19 cellular contexts compared by ENCODE assay signal in the genomic region with DNA sequence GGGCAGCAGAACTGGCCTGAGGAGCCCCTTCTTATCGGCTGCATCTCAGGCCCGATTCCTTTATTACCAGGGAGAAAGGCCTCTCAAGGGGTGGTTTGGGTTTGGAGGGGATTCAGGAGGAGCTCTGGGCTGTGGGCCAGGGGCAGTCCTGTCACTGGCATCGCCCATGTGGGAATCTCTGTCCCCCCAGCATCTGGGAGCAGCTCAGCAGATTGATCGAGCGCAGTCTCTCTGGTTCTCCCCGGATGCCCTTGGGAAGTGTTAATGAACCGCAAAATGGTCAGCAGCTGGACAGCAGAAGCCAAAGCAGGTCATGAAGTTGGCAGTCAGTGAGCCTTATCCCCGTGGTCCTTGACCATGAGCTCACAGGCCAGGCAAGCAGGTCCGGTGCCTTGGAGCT.
DNase-seq lines count a peak whose midpoint lies in the region; ATAC-seq and TF ChIP-seq lines count a peak whose summit lies in the region.
"Had no signal": no experiment of that assay in that cellular context is flagged by ENCODE, and none has a peak within 500 bp of the region (broad histone marks: within the 10 kb centered on the region; RNA-seq: fewer than 3 reads in every experiment).

No MANE protein-coding gene starts in this region.

- peak overlapping the region; percentile 46 for H3K4me2 ChIP-seq in SU-DHL-6 (ENCODE audit: low read depth, low read length, poor library complexity, severe bottlenecking)
- H3K4me2 ChIP-seq: hepatocyte had no signal

- H3K36me3 ChIP-seq in SU-DHL-6 (ENCODE audit: low read length) (peaks cover 11% of the 10 kb centered on the region), spleen (peaks cover 0 to 5% (median 0%) of the 10 kb centered on the region in 6 donors)
- H3K36me3 ChIP-seq: SJCRH30, transverse colon had no signal

- H3K36me3 Mint-ChIP-seq in activated CD4-positive, alpha-beta T cell treated with anti-CD3 and anti-CD28 coated beads, Interleukin-2, amount 10 ng/mL, durations not matched to agents 7 days and 5 days (ENCODE audit: low read depth) = peaks cover 10% of the 10 kb centered on the region
- no peaks in the 10 kb centered on the region for H3K36me3 Mint-ChIP-seq in activated CD4-positive, alpha-beta T cell treated with anti-CD3 and anti-CD28 coated beads for 36 hours (ENCODE audit: low read depth)
- peaks cover 17% of the 10 kb centered on the region for H3K36me3 Mint-ChIP-seq in glutamatergic neuron (ENCODE audit: unreplicated experiment)

- 79 to 93% (median 85%) methylated on average over 7 to 9 of the region's 9 CpGs for WGBS in spleen, 5 donors

- no peak for TF ChIP-seq CTCF in SU-DHL-6 (IDR thresholded peaks at IDR 0.05; ENCODE audit: insufficient read depth, low read length, poor library complexity, severe bottlenecking)
- TF ChIP-seq CTCF in glutamatergic neuron (IDR thresholded peaks at IDR 0.05; ENCODE audit: partially characterized antibody, unreplicated experiment) = no peak
- TF ChIP-seq CTCF in spleen (IDR thresholded peaks at IDR 0.05 in 8 of 11, conservative IDR thresholded peaks at IDR 0.05 in 3 of 11) = no peak

- CTCF ChIA-PET in activated CD4-positive, alpha-beta T cell treated with anti-CD3 and anti-CD28 coated beads, Interleukin-2, amount 10 ng/mL, durations not matched to agents 7 days and 5 days (lab: Charles Lee) = interaction anchor here (1.2 to 2.2 kb wide), 3 partner anchors 8 to 15 kb away, joined by 3 to 4 read pairs (median 3); no protein-coding TSS in a partner anchor
- CTCF ChIA-PET in activated CD4-positive, alpha-beta T cell treated with anti-CD3 and anti-CD28 coated beads for 36 hours (lab: Charles Lee) = interaction anchor here (0.7 to 5.9 kb wide), 3 partner anchors 33 to 300 kb away, joined by 3 to 31 read pairs (median 9); no protein-coding TSS in a partner anchor

- H3K4me1 Mint-ChIP-seq in activated CD4-positive, alpha-beta T cell treated with anti-CD3 and anti-CD28 coated beads, Interleukin-2, amount 10 ng/mL, durations not matched to agents 7 days and 5 days = peaks cover 89% of the 10 kb centered on the region
- peaks cover 79% of the 10 kb centered on the region for H3K4me1 Mint-ChIP-seq in activated CD4-positive, alpha-beta T cell treated with anti-CD3 and anti-CD28 coated beads for 36 hours
- H3K4me1 Mint-ChIP-seq in glutamatergic neuron (ENCODE audit: low read depth, unreplicated experiment) = peaks cover 48% of the 10 kb centered on the region

- intact Hi-C loops in activated CD4-positive, alpha-beta T cell treated with anti-CD3 and anti-CD28 coated beads for 36 hours (cut with DNase I, micrococcal nuclease) = loop anchor here (5.0 to 10.0 kb wide), 2 partner anchors 168 to 590 kb away; partner anchors contain the start of gene HERPUD2 (in 2 of the 2)
- intact Hi-C loops in spleen (cut with DNase I; ENCODE audit: low total_unique reads) = loop anchor here (10.0 kb wide), 1 partner anchor 130 kb away; the partner anchor contains the start of gene EEPD1

- POLR2A ChIA-PET in activated CD4-positive, alpha-beta T cell treated with anti-CD3 and anti-CD28 coated beads, Interleukin-2, amount 10 ng/mL, durations not matched to agents 7 days and 5 days (lab: Charles Lee) = no interaction called here
- POLR2A ChIA-PET in activated CD4-positive, alpha-beta T cell treated with anti-CD3 and anti-CD28 coated beads for 36 hours (lab: Charles Lee) = interaction anchor here (0.5 kb wide), 1 partner anchor 1373 kb away, joined by 3 read pairs; no protein-coding TSS in a partner anchor

- H3K27me3 ChIP-seq in SU-DHL-6 (ENCODE audit: low read length) = no peaks in the 10 kb centered on the region
- no peaks in the 10 kb centered on the region for H3K27me3 ChIP-seq in spleen (replicated peaks in 1 of 7)
- H3K27me3 ChIP-seq: hepatocyte, SJCRH30, transverse colon had no signal

- peaks cover 35 to 90% (median 70%) of the 10 kb centered on the region in 6 donors for H3K4me1 ChIP-seq in spleen

- no peaks in the 10 kb centered on the region for H4K20me1 ChIP-seq in SU-DHL-6 (ENCODE audit: low read depth, low read length)

- H3K27me3 Mint-ChIP-seq in activated CD4-positive, alpha-beta T cell treated with anti-CD3 and anti-CD28 coated beads, Interleukin-2, amount 10 ng/mL, durations not matched to agents 7 days and 5 days = no peaks in the 10 kb centered on the region
- H3K27me3 Mint-ChIP-seq in activated CD4-positive, alpha-beta T cell treated with anti-CD3 and anti-CD28 coated beads for 36 hours = no peaks in the 10 kb centered on the region
- peaks cover 18% of the 10 kb centered on the region for H3K27me3 Mint-ChIP-seq in glutamatergic neuron (ENCODE audit: unreplicated experiment)

- peak overlapping the region; percentile 95 for H3K27ac Mint-ChIP-seq in activated CD4-positive, alpha-beta T cell treated with anti-CD3 and anti-CD28 coated beads, Interleukin-2, amount 10 ng/mL, durations not matched to agents 7 days and 5 days
- H3K27ac Mint-ChIP-seq in activated CD4-positive, alpha-beta T cell treated with anti-CD3 and anti-CD28 coated beads for 36 hours = no peak overlapping the region
- H3K27ac Mint-ChIP-seq in glutamatergic neuron (ENCODE audit: unreplicated experiment) = no peak overlapping the region
- H3K27ac Mint-ChIP-seq: nephron; stimulated activated naive B cell treated with anti-CD40 and anti-IgM and Interleukin-4, amounts not matched to agents 10 μg/mL and 1 μg/mL and 100 μg/mL, for 72 hours had no signal

- no peak for TF ChIP-seq POLR2A in spleen (IDR thresholded peaks at IDR 0.05)

- no peak overlapping the region for H2AFZ ChIP-seq in SU-DHL-6 (ENCODE audit: low read depth, low read length, severe bottlenecking)
- H2AFZ ChIP-seq: hepatocyte had no signal

- H3K9me3 Mint-ChIP-seq in activated CD4-positive, alpha-beta T cell treated with anti-CD3 and anti-CD28 coated beads, Interleukin-2, amount 10 ng/mL, durations not matched to agents 7 days and 5 days = no peaks in the 10 kb centered on the region
- no peaks in the 10 kb centered on the region for H3K9me3 Mint-ChIP-seq in activated CD4-positive, alpha-beta T cell treated with anti-CD3 and anti-CD28 coated beads for 36 hours (ENCODE audit: low read depth)
- H3K9me3 Mint-ChIP-seq in glutamatergic neuron (ENCODE audit: unreplicated experiment) = peaks cover 13% of the 10 kb centered on the region
- H3K9me3 Mint-ChIP-seq: nephron; stimulated activated naive B cell treated with anti-CD40 and anti-IgM and Interleukin-4, amounts not matched to agents 10 μg/mL and 1 μg/mL and 100 μg/mL, for 72 hours had no signal

- H3F3A ChIP-seq in SU-DHL-6 (ENCODE audit: insufficient read depth) = peaks cover 82% of the 10 kb centered on the region

- ATAC-seq in activated CD4-positive, alpha-beta T cell treated with anti-CD3 and anti-CD28 coated beads for 36 hours = no peak
- no peak for ATAC-seq in GM21381 (IDR thresholded peaks at IDR 0.05; ENCODE audit: unreplicated experiment)
- no peak for ATAC-seq in HG03175 (IDR thresholded peaks at IDR 0.05; ENCODE audit: unreplicated experiment)
- ATAC-seq: stimulated activated naive B cell treated with anti-CD40 and anti-IgM and Interleukin-4, amounts not matched to agents 10 μg/mL and 1 μg/mL and 100 μg/mL, for 72 hours had no signal

- H3K9ac ChIP-seq in SU-DHL-6 (ENCODE audit: low read length) = peak overlapping the region; percentile 49

- no peaks in the 10 kb centered on the region for H3K9me2 ChIP-seq in SU-DHL-6 (replicated peaks; ENCODE audit: insufficient read depth, low read length)

- DNase-seq in activated CD4-positive, alpha-beta T cell treated with anti-CD3 and anti-CD28 coated beads, Interleukin-2, amount 10 ng/mL, durations not matched to agents 7 days and 5 days = no peak
- DNase-seq in activated CD4-positive, alpha-beta T cell treated with anti-CD3 and anti-CD28 coated beads for 36 hours = no peak
- DNase-seq in glutamatergic neuron (peak; percentile 36), spleen (no peak), foreskin melanocyte (no peak)
- DNase-seq: 8988T; activated effector memory CD4-positive, alpha-beta T cell treated with anti-CD3 and anti-CD28 coated beads, Interleukin-2, amount 50 U/mL, for 16 hours; effector CD8-positive, alpha-beta T cell; GOT3; NCI-H1048; NCI-H524 treated with DMSO at 0.1 percent for 48 hours; SJCRH30; stimulated activated naive B cell treated with anti-CD40 and anti-IgM and Interleukin-4, amounts not matched to agents 10 μg/mL and 1 μg/mL and 100 μg/mL, for 72 hours; transverse colon had no signal

- H3K4me3 Mint-ChIP-seq in activated CD4-positive, alpha-beta T cell treated with anti-CD3 and anti-CD28 coated beads, Interleukin-2, amount 10 ng/mL, durations not matched to agents 7 days and 5 days = no peak overlapping the region
- H3K4me3 Mint-ChIP-seq in activated CD4-positive, alpha-beta T cell treated with anti-CD3 and anti-CD28 coated beads for 36 hours = no peak overlapping the region
- peak overlapping the region; percentile 25 for H3K4me3 Mint-ChIP-seq in glutamatergic neuron (ENCODE audit: unreplicated experiment)
- H3K4me3 Mint-ChIP-seq: nephron; stimulated activated naive B cell treated with anti-CD40 and anti-IgM and Interleukin-4, amounts not matched to agents 10 μg/mL and 1 μg/mL and 100 μg/mL, for 72 hours had no signal

- H3K79me2 ChIP-seq in SU-DHL-6 (ENCODE audit: insufficient read depth, low read length) = no peaks in the 10 kb centered on the region; the same call in 1 of the 2 replicates

- no peaks in the 10 kb centered on the region for H3K9me3 ChIP-seq in SU-DHL-6 (ENCODE audit: insufficient read depth, low read length)
- no peaks in the 10 kb centered on the region for H3K9me3 ChIP-seq in spleen
- H3K9me3 ChIP-seq: SJCRH30, transverse colon had no signal

- H3K4me3 ChIP-seq in SU-DHL-6 (ENCODE audit: insufficient read depth, low read length, poor library complexity, severe bottlenecking) (no peak overlapping the region), spleen (peak overlapping the region in 1 of 8 donors; percentile 14)
- H3K4me3 ChIP-seq: hepatocyte, SJCRH30, transverse colon had no signal

- H3K27ac ChIP-seq in SU-DHL-6 (ENCODE audit: low read depth, low read length) (peak overlapping the region; percentile 91), spleen (peak overlapping the region in 5 of 8 donors; percentile 16 to 91 (median 85))
- H3K27ac ChIP-seq: hepatocyte, SJCRH30, transverse colon had no signal
